ENCODE assay signal across 13 cellular contexts in the genomic region with DNA sequence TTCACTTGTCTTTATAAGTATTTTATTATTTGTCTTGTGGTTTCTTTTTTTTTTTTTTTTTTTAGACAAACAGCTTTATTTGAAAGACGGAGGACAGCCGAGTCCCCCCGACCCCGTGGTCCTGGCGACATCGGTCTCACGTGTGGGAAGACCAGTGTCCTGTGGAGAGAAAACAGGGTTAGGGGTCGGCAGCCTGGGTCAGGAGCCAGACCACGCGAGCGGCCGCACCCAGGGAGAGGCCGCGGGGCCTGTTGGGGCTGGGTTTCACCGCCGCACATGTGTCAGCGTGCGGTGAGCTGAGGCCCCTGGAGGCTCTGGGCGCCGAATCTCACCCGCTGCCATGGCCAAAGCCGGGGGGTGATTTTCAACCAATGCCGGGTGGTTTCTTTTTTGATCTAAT. TPM values are rescaled to one million over a fixed set of nuclear protein-coding genes. Genes with fewer than 3 reads are reported as not detected.
A peak's percentile ranks its signal among the peaks of the same experiment; 100 is the strongest.
DNase-seq lines count a peak whose midpoint lies in the region; ATAC-seq, FAIRE-seq and TF ChIP-seq lines count a peak whose summit lies in the region.
"Had no signal": no experiment of that assay in that cellular context is flagged by ENCODE, and none has a peak within 500 bp of the region (broad histone marks: within the 10 kb centered on the region; RNA-seq: fewer than 3 reads in every experiment).

No MANE protein-coding gene starts in this region.

- no TSS peak for BruUV-seq in K562 (replicated peaks; lab: Mats Ljungman, UMichigan)

- H3K36me3 ChIP-seq in H7 (replicated peaks; ENCODE audit: control insufficient read depth, insufficient read depth, low read length): no peaks in the 10 kb centered on the region
- 0 out of 3 replicates have a peak, but pooled peaks cover 7% of the 10 kb centered on the region for H3K36me3 ChIP-seq in K562 (ENCODE audit: control insufficient read depth, insufficient read depth, low read length)
- no peaks in the 10 kb centered on the region for H3K36me3 ChIP-seq in ovary
- peaks cover 17% of the 10 kb centered on the region for H3K36me3 ChIP-seq in smooth muscle cell (ENCODE audit: low read depth)
- H3K36me3 ChIP-seq in WERI-Rb-1: peaks cover 10% of the 10 kb centered on the region

- TF ChIP-seq CTCF in K562 (IDR thresholded peaks at IDR 0.05 in 2 of 3, conservative IDR thresholded peaks at IDR 0.05 in 1 of 3; ENCODE audit: insufficient read depth in 2 of 3, low read depth in 1 of 3, low read length in 3 of 3) (no peak), ovary (IDR thresholded peaks at IDR 0.05) (no peak), smooth muscle cell (IDR thresholded peaks at IDR 0.05; ENCODE audit: borderline replicate concordance, insufficient read depth, poor library complexity, severe bottlenecking) (no peak), WERI-Rb-1 (IDR thresholded peaks at IDR 0.05; ENCODE audit: low read depth, low read length) (no peak)

- intact Hi-C loops in K562 (cut with micrococcal nuclease): no loop called here
- intact Hi-C loops in ovary (cut with DNase I): no loop called here

- H3K9me3 Mint-ChIP-seq in T-helper 2 cell treated with Interferon-gamma antibody and Interleukin-4, amounts not matched to agents 5 μg/mL and 100 μg/mL, for 36 hours: peaks cover 40% of the 10 kb centered on the region

- peak overlapping the region; percentile 66 for H3K27ac Mint-ChIP-seq in T-helper 2 cell treated with Interferon-gamma antibody and Interleukin-4, amounts not matched to agents 5 μg/mL and 100 μg/mL, for 36 hours

- H3K27ac ChIP-seq in K562 (ENCODE audit: extremely low read depth, low read depth, low read length) (no peak overlapping the region), ovary (peak overlapping the region in 1 of 2 donors; percentile 26), smooth muscle cell (ENCODE audit: low read depth) (no peak overlapping the region), WERI-Rb-1 (no peak overlapping the region)
- H3K27ac ChIP-seq: 22Rv1, BLaER1 had no signal

- no peaks in the 10 kb centered on the region for H3K4me1 ChIP-seq in K562 (replicated peaks in 1 of 2; ENCODE audit: control insufficient read depth in 2 of 2, insufficient read depth in 2 of 2, low read length in 2 of 2)
- peaks cover 2% of the 10 kb centered on the region for H3K4me1 ChIP-seq in ovary (ENCODE audit: insufficient read depth)
- no peaks in the 10 kb centered on the region for H3K4me1 ChIP-seq in smooth muscle cell (ENCODE audit: low read depth)

- no peaks in the 10 kb centered on the region for H3F3A ChIP-seq in smooth muscle cell (ENCODE audit: low read depth)

- TF ChIP-seq POLR2A in K562 (conservative IDR thresholded peaks at IDR 0.05) (no peak), ovary (IDR thresholded peaks at IDR 0.05) (no peak)

- H3K9me3 ChIP-seq in K562 (replicated peaks; ENCODE audit: control insufficient read depth, insufficient read depth, low read depth, low read length): peaks cover 9% of the 10 kb centered on the region
- H3K9me3 ChIP-seq in ovary: no peaks in the 10 kb centered on the region
- no peaks in the 10 kb centered on the region for H3K9me3 ChIP-seq in smooth muscle cell (replicated peaks; ENCODE audit: low read depth)
- peaks cover 11% of the 10 kb centered on the region for H3K9me3 ChIP-seq in WERI-Rb-1 (ENCODE audit: severe bottlenecking)

- H3K79me2 ChIP-seq in K562 (ENCODE audit: control insufficient read depth, insufficient read depth, low read length) (no peaks in the 10 kb centered on the region), smooth muscle cell (ENCODE audit: low read depth) (peaks cover 4% of the 10 kb centered on the region)

- H3K27me3 Mint-ChIP-seq in T-helper 2 cell treated with Interferon-gamma antibody and Interleukin-4, amounts not matched to agents 5 μg/mL and 100 μg/mL, for 36 hours (ENCODE audit: low read depth): no peaks in the 10 kb centered on the region

- WGBS in K562 (ENCODE audit: insufficient coverage, low coverage, missing lambda C conversion rate): 95% methylated on average over 16 of the region's 23 CpGs
- 58 to 72% (median 60%) methylated on average over 22 to 23 of the region's 23 CpGs for WGBS in ovary, 3 donors
- 98% methylated on average over 23 of the region's 23 CpGs for WGBS in smooth muscle cell (ENCODE audit: low lambda C conversion rate)

- no peak overlapping the region for H2AFZ ChIP-seq in K562 (ENCODE audit: low read depth, low read length)
- no peak overlapping the region for H2AFZ ChIP-seq in smooth muscle cell (ENCODE audit: low read depth)

- no peak for TF ChIP-seq RAD21 in K562 (CRISPR knock-in tag; conservative IDR thresholded peaks at IDR 0.05 in 1 of 2, IDR thresholded peaks at IDR 0.05 in 1 of 2)

- peak overlapping the region; percentile 10 for H3K4me3 Mint-ChIP-seq in T-helper 2 cell treated with Interferon-gamma antibody and Interleukin-4, amounts not matched to agents 5 μg/mL and 100 μg/mL, for 36 hours

- in situ Hi-C loops in K562 (cut with MboI): no loop called here

- H3K4me1 Mint-ChIP-seq in T-helper 2 cell treated with Interferon-gamma antibody and Interleukin-4, amounts not matched to agents 5 μg/mL and 100 μg/mL, for 36 hours (ENCODE audit: low read depth): peaks cover 15% of the 10 kb centered on the region

- ATAC-seq in K562: no peak
- ATAC-seq in HG02970 (IDR thresholded peaks at IDR 0.05; ENCODE audit: low FRiP score, unreplicated experiment): no peak
- ATAC-seq: HCT116 had no signal

- H3K36me3 Mint-ChIP-seq in T-helper 2 cell treated with Interferon-gamma antibody and Interleukin-4, amounts not matched to agents 5 μg/mL and 100 μg/mL, for 36 hours (ENCODE audit: low read depth): peaks cover 48% of the 10 kb centered on the region

- no peak overlapping the region for H3K4me3 ChIP-seq in H7 (ENCODE audit: insufficient read depth, low read depth, low read length)
- no peak overlapping the region for H3K4me3 ChIP-seq in K562
- no peak overlapping the region for H3K4me3 ChIP-seq in ovary
- H3K4me3 ChIP-seq in smooth muscle cell: no peak overlapping the region
- H3K4me3 ChIP-seq in WERI-Rb-1 (ENCODE audit: low read depth, low read length): no peak overlapping the region

- no peak for DNase-seq in T-helper 2 cell treated with Interferon-gamma antibody and Interleukin-4, amounts not matched to agents 5 μg/mL and 100 μg/mL, for 36 hours (ENCODE audit: low spot score)
- DNase-seq in T-helper 2 cell (no peak), H7 (peak; percentile 32), K562 (ENCODE audit: extremely low read depth in 1 of 4, low spot score in 3 of 4) (peak in 2 of 4 experiments; percentile 12 to 20), ovary (peak in 3 of 5 donors; percentile 29 to 37 (median 35)), smooth muscle cell (lab: John Stamatoyannopoulos, UW; ENCODE audit: unreplicated experiment) (no peak), WERI-Rb-1 (no peak)
- DNase-seq: Calu3, DMS 273 treated with DMSO at 0.1 percent for 48 hours had no signal

- POLR2A ChIA-PET in K562 (lab: Yijun Ruan, JAX): no interaction called here

- H3K9ac ChIP-seq in K562 (ENCODE audit: insufficient read depth in 1 of 2, low read depth in 2 of 2, low read length in 2 of 2) (no peak overlapping the region), smooth muscle cell (ENCODE audit: low read depth) (no peak overlapping the region)
- H3K9ac ChIP-seq: BLaER1 had no signal

- FAIRE-seq in K562 (lab: Jason Lieb, UNC): no peak

- H3K27me3 ChIP-seq in H7 (ENCODE audit: control insufficient read depth, insufficient read depth, low read length) (no peaks in the 10 kb centered on the region), K562 (ENCODE audit: control insufficient read depth in 2 of 2, insufficient read depth in 2 of 2, low read length in 2 of 2) (no peaks in the 10 kb centered on the region), ovary (no peaks in the 10 kb centered on the region), smooth muscle cell (ENCODE audit: low read depth) (no peaks in the 10 kb centered on the region), WERI-Rb-1 (ENCODE audit: insufficient read depth, low read depth, severe bottlenecking) (no peaks in the 10 kb centered on the region)
- H3K27me3 ChIP-seq: BLaER1 had no signal

- no peaks in the 10 kb centered on the region for H3K9me1 ChIP-seq in K562 (ENCODE audit: control insufficient read depth, insufficient read depth, low read length)

- H3K4me2 ChIP-seq in K562 (ENCODE audit: insufficient read depth, low read length) (no peak overlapping the region), smooth muscle cell (no peak overlapping the region)
- H3K4me2 ChIP-seq: BLaER1 had no signal

- TF ChIP-seq EP300 in K562 (IDR thresholded peaks at IDR 0.05; ENCODE audit: low read length) (no peak), ovary (IDR thresholded peaks at IDR 0.05) (no peak)

- CTCF ChIA-PET in K562 (lab: Yijun Ruan, JAX; ENCODE audit: low intra/inter-chr PET ratio): no interaction called here

- H4K20me1 ChIP-seq in K562 (replicated peaks; ENCODE audit: control insufficient read depth, insufficient read depth, low read length) (no peaks in the 10 kb centered on the region), smooth muscle cell (ENCODE audit: low read depth) (no peaks in the 10 kb centered on the region)
- H4K20me1 ChIP-seq: BLaER1 had no signal

TF ChIP-seq in K562, 482 proteins besides CTCF, POLR2A, EP300 and RAD21 (continues in another document):
- TF ChIP-seq ZNF384 (IDR thresholded peaks at IDR 0.05; ENCODE audit: low read depth, low read length) (0 out of 2 replicates have a peak, but pooled peaks have one; percentile 6), ZNF165 (CRISPR knock-in tag; IDR thresholded peaks at IDR 0.05; ENCODE audit: borderline replicate concordance) (no peak)

RNA-seq across cellular contexts. Expression of a gene that starts 17.8 kb away (rescaled TPM):
- total RNA-seq in H7 (2014; rRNA removed; shearing (Covaris generic)): 5.6 and 7.9 TPM in 2 replicates
- total RNA-seq in K562 (2011; cell fraction: chromatin; rRNA removed; ENCODE audit: low replicate concordance): 4.0 and 4.8 TPM in 2 replicates
- 3.7 TPM in 2 replicates for total RNA-seq in K562 (2011; cell fraction: nucleolus; rRNA removed)
- total RNA-seq in K562 (2011; cell fraction: nucleoplasm; rRNA removed): 3.2 and 7.4 TPM in 2 replicates
- total RNA-seq in K562 (2014; rRNA removed) (2.3 and 3.0 TPM in 2 replicates), K562 (2014; rRNA removed; fragmentation: Illumina TruSeq; extraction: Trizol) (3.7 and 3.9 TPM in 2 replicates), K562 (2015; rRNA removed; fragmentation: Illumina TruSeq; extraction: Trizol) (2.6 and 3.5 TPM in 2 replicates), K562 (2021) (2.6 and 2.7 TPM in 2 replicates), ovary (10 to 100 TPM in 5 of 7 donors, 1 to 10 TPM in 2; 9.4 to 15.0 (median 12.8) TPM), smooth muscle cell (15.8 and 17.1 TPM in 2 replicates)
- polyA plus RNA-seq in K562 (2011; rRNA removed) (3.7 and 4.0 TPM in 2 replicates), K562 (2014; fragmentation: Illumina TruSeq; extraction: Trizol) (2.6 and 3.5 TPM in 2 replicates), K562 (2014; fragmentation: Nextera tagmentation; extraction: Ambion mirVana) (1 to 10 TPM; 1.8 to 3.3 TPM), K562 (2014; rRNA removed) (1.7 and 2.6 TPM in 2 replicates), ovary (1 to 10 TPM; 6.8 to 6.9 TPM), smooth muscle cell (5.6 and 6.3 TPM in 2 replicates)
- 1.1 and 3.1 TPM in 2 replicates for polyA plus RNA-seq in K562 (2011; cell fraction: cytosol; rRNA removed)
- 1.8 and 2.5 TPM in 2 replicates for polyA plus RNA-seq in K562 (2011; cell fraction: nucleus; rRNA removed)
- polyA plus RNA-seq in K562 (2012): 1.8 and 2.9 TPM in 2 replicates
- 5.1 and 6.8 TPM in 2 replicates for polyA minus RNA-seq in K562 (2011; rRNA and poly(A)+ RNA removed)
- 2.4 and 3.0 TPM in 2 replicates for polyA minus RNA-seq in K562 (2011; cell fraction: cytosol; rRNA and poly(A)+ RNA removed)
- 1.1 and 2.9 TPM in 2 replicates for polyA minus RNA-seq in K562 (2011; cell fraction: nucleus; rRNA and poly(A)+ RNA removed)

Comparison
In these comparisons a context has a peak if more than half of its experiments do, and no peak if none do; other contexts are left out.
1. DNase-seq: peak in H7 (single experiment) and ovary (3 of 5); none in T-helper 2 cell treated with Interferon-gamma antibody and Interleukin-4, amounts not matched to agents 5 μg/mL and 100 μg/mL, for 36 hours (single experiment), T-helper 2 cell (0 of 5), smooth muscle cell (single experiment) and WERI-Rb-1 (single experiment).